Comparison of ENCODE assay signal across 17 cellular contexts in the genomic region with DNA sequence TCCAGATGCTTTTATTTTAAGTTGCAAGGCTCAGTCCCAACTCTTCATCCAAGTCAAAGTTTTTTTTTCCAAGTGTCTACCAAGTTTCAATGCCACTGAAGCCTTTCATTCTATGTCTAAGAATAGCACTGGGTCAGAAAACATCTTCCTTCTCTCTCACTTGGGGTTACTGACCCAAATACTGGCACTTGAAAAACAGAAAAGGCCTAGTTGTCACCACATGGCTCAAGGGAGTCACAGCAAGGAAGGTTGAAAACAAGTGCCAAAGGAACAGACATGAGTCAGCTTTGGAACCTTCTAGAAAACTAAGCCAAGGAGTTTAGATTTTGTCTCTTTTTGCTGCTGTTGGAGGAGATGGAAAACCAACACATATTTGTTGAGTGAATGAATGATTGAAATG.
"Had no signal": no experiment of that assay in that cellular context is flagged by ENCODE, and none has a peak within 500 bp of the region (broad histone marks: within the 10 kb centered on the region; RNA-seq: fewer than 3 reads in every experiment).

No MANE protein-coding gene starts in this region.

- DNase-seq: activated CD4-positive, alpha-beta T cell treated with anti-CD3 and anti-CD28 coated beads for 1 hour; activated CD4-positive, alpha-beta T cell treated with anti-CD3 and anti-CD28 coated beads, Interleukin-2, amount 50 U/mL, for 1 hour; activated CD8-positive, alpha-beta memory T cell treated with anti-CD3 and anti-CD28 coated beads for 24 hours; activated CD8-positive, alpha-beta memory T cell treated with anti-CD3 and anti-CD28 coated beads, Interleukin-2, amount 50 U/mL, for 4 hours; activated T-cell treated with anti-CD3 and anti-CD28 coated beads, Interleukin-2, amount 50 U/mL, for 24 hours; adrenal gland; ovary; right lobe of liver; stimulated activated CD4-positive, alpha-beta T cell treated with anti-CD3 and anti-CD28 coated beads, Interleukin-4, amount 100 ng/mL, for 1 hour; stimulated activated naive CD4-positive, alpha-beta T cell; T-cell; upper lobe of right lung had no signal

- H3K36me3 ChIP-seq: adrenal gland, ovary, right lobe of liver, upper lobe of right lung had no signal

- H3K27ac ChIP-seq: adrenal gland, epithelial cell of prostate, ovary, right lobe of liver, upper lobe of right lung had no signal

- ATAC-seq: activated naive CD4-positive, alpha-beta T cell treated with anti-CD3 and anti-CD28 coated beads, Interleukin-2, amount 50 U/mL, for 72 hours; activated T-helper 17 cell treated with anti-CD3 and anti-CD28 coated beads, Interleukin-2, amount 50 U/mL, for 72 hours; left lobe of liver; natural killer cell treated with Interleukin-12 subunit alpha and Interleukin-12 subunit beta and Interleukin-15 and Interleukin-18, amount 100 ng/mL, for 72 hours; right lobe of liver; T-cell; upper lobe of right lung had no signal

- H3K27me3 ChIP-seq: adrenal gland, ovary, right lobe of liver had no signal

- H3K4me3 ChIP-seq: adrenal gland, ovary, right lobe of liver, upper lobe of right lung had no signal

- H3K9me3 ChIP-seq: adrenal gland, ovary, right lobe of liver, upper lobe of right lung had no signal
